Comparison of ENCODE assay signal across 23 cellular contexts in the genomic region with DNA sequence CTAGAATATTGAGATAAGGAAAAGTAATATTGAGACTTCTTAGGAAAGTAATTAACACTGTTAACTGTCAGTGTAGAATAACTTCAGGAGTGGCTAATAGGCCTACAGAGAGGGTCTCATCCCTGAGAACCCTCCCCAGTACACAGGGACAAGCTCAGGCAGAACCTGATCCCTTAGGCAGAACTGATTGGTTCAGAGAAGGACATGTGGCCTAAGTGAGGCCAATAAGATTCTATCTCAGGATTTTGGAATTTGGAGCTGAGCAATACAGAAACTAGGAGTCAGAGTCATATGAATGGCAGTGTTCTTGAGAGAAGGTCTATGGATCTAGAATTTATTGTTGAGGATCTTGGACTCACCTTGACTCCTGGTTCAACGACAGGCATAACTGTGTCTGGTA.
"Had no signal": no experiment of that assay in that cellular context is flagged by ENCODE, and none has a peak within 500 bp of the region (broad histone marks: within the 10 kb centered on the region; RNA-seq: fewer than 3 reads in every experiment).

No MANE protein-coding gene starts in this region.

- H3K27ac Mint-ChIP-seq: activated CD8-positive, alpha-beta T cell treated with anti-CD3 and anti-CD28 coated beads for 36 hours; activated naive CD8-positive, alpha-beta T cell treated with anti-CD3 and anti-CD28 coated beads, Interleukin-2, amount 10 ng/mL, durations not matched to agents 7 days and 5 days; activated T-cell treated with anti-CD3 and anti-CD28 coated beads, Interleukin-2, amount 50 U/mL, for 72 hours; T-cell had no signal

- H3K4me1 ChIP-seq: adrenal gland had no signal

- DNase-seq: activated CD4-positive, CD25-positive, alpha-beta regulatory T cell; activated CD8-positive, alpha-beta memory T cell treated with anti-CD3 and anti-CD28 coated beads, Interleukin-2, amount 50 U/mL, for 4 hours; activated CD8-positive, alpha-beta T cell treated with anti-CD3 and anti-CD28 coated beads for 36 hours; activated naive CD4-positive, alpha-beta T cell treated with anti-CD3 and anti-CD28 coated beads, Interleukin-2, amount 50 U/mL, for 16 hours; activated naive CD8-positive, alpha-beta T cell treated with anti-CD3 and anti-CD28 coated beads, Interleukin-2, amount 10 ng/mL, durations not matched to agents 7 days and 5 days; activated T-cell treated with anti-CD3 and anti-CD28 coated beads, Interleukin-2, amount 50 U/mL, for 72 hours; adrenal gland; anterior cingulate cortex; caudate nucleus; NCI-H1092; NCI-H1417 treated with DMSO at 0.1 percent for 48 hours; NCI-H1694; NCI-H2029; NCI-H345; NCI-H510A; NCI-H526 treated with DMSO at 0.1 percent for 48 hours; NCI-H82; T-cell; T-helper 2 cell; T1000 had no signal

- H3K9me3 ChIP-seq: adrenal gland had no signal

- H3K36me3 ChIP-seq: adrenal gland had no signal

- H3K4me3 Mint-ChIP-seq: activated CD8-positive, alpha-beta T cell treated with anti-CD3 and anti-CD28 coated beads for 36 hours; activated naive CD8-positive, alpha-beta T cell treated with anti-CD3 and anti-CD28 coated beads, Interleukin-2, amount 10 ng/mL, durations not matched to agents 7 days and 5 days; activated T-cell treated with anti-CD3 and anti-CD28 coated beads, Interleukin-2, amount 50 U/mL, for 72 hours; T-cell had no signal

- FAIRE-seq: TTC549 had no signal

- H3K4me1 Mint-ChIP-seq: activated naive CD8-positive, alpha-beta T cell treated with anti-CD3 and anti-CD28 coated beads, Interleukin-2, amount 10 ng/mL, durations not matched to agents 7 days and 5 days; T-cell had no signal

- ATAC-seq: activated CD8-positive, alpha-beta T cell treated with anti-CD3 and anti-CD28 coated beads for 36 hours; activated T-cell treated with anti-CD3 and anti-CD28 coated beads, Interleukin-2, amount 50 U/mL, for 72 hours; Right ventricle myocardium inferior; T-cell had no signal

- H3K36me3 Mint-ChIP-seq: T-cell had no signal

- H3K4me3 ChIP-seq: adrenal gland, SK-N-MC had no signal

- H3K27ac ChIP-seq: adrenal gland, SK-N-MC had no signal

- H3K9me3 Mint-ChIP-seq: activated CD8-positive, alpha-beta T cell treated with anti-CD3 and anti-CD28 coated beads for 36 hours; activated naive CD8-positive, alpha-beta T cell treated with anti-CD3 and anti-CD28 coated beads, Interleukin-2, amount 10 ng/mL, durations not matched to agents 7 days and 5 days; activated T-cell treated with anti-CD3 and anti-CD28 coated beads, Interleukin-2, amount 50 U/mL, for 72 hours; T-cell had no signal
